Comparison of ENCODE assay signal across 30 cellular contexts in the genomic region with DNA sequence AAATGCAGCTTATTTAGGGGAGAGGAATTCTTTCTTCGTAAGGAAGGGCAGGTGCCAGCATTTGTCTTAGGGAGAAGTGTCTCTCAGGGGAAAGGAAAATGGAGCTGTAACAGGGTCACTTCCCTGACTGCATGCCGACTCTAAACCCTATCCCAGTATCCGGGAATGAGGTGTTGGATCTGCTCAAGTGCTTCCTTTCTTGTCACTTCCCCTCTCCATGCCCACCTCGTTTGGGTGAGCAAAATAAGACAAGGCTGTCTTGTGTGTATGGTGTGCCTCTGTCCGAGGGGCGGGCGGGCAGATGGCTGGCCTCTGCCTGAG.
"Had no signal": no experiment of that assay in that cellular context is flagged by ENCODE, and none has a peak within 500 bp of the region (broad histone marks: within the 10 kb centered on the region; RNA-seq: fewer than 3 reads in every experiment).

No MANE protein-coding gene starts in this region.

- H3K36me3 ChIP-seq: upper lobe of left lung had no signal

- H3K9me3 Mint-ChIP-seq: activated CD4-positive, alpha-beta T cell treated with anti-CD3 and anti-CD28 coated beads, Interleukin-2, amount 10 ng/mL, durations not matched to agents 7 days and 5 days; activated CD8-positive, alpha-beta T cell treated with anti-CD3 and anti-CD28 coated beads for 36 hours; activated naive CD8-positive, alpha-beta T cell treated with anti-CD3 and anti-CD28 coated beads, Interleukin-2, amount 50 U/mL, for 24 hours; activated T-cell treated with anti-CD3 and anti-CD28 coated beads, Interleukin-2, amount 50 U/mL, for 4 hours; activated T-helper 17 cell treated with anti-CD3 and anti-CD28 coated beads, Interleukin-2, amount 50 U/mL, for 72 hours; dendritic cell treated with granulocyte-macrophage colony-stimulating factor and Interleukin-4, amounts not matched to agents 40 ng/mL and 50 ng/mL, for 4 days; endodermal cell; immature natural killer cell; naive thymus-derived CD8-positive, alpha-beta T cell; T-helper 1 cell treated with Interleukin-12 subunit alpha and Interleukin-12 subunit beta and Interleukin-4 antibody, amounts not matched to agents 30 μg/mL and 1 μg/mL, for 36 hours had no signal

- ATAC-seq: activated CD8-positive, alpha-beta T cell treated with anti-CD3 and anti-CD28 coated beads for 36 hours; activated naive CD8-positive, alpha-beta T cell treated with anti-CD3 and anti-CD28 coated beads, Interleukin-2, amount 50 U/mL, for 24 hours; activated T-cell treated with anti-CD3 and anti-CD28 coated beads, Interleukin-2, amount 50 U/mL, for 4 hours; activated T-helper 17 cell treated with anti-CD3 and anti-CD28 coated beads, Interleukin-2, amount 50 U/mL, for 72 hours; esophagus mucosa; naive thymus-derived CD8-positive, alpha-beta T cell; sciatic nerve; stimulated activated naive CD8-positive, alpha-beta T cell treated with anti-CD3 and anti-CD28 coated beads, Interleukin-15, Interleukin-2, amounts not matched to agents 100 U/mL and 50 U/mL, for 24 hours had no signal

- H3K4me1 ChIP-seq: upper lobe of left lung, vagina had no signal

- H3K4me3 Mint-ChIP-seq: activated CD4-positive, alpha-beta T cell treated with anti-CD3 and anti-CD28 coated beads, Interleukin-2, amount 10 ng/mL, durations not matched to agents 7 days and 5 days; activated CD8-positive, alpha-beta T cell treated with anti-CD3 and anti-CD28 coated beads for 36 hours; activated naive CD8-positive, alpha-beta T cell treated with anti-CD3 and anti-CD28 coated beads, Interleukin-2, amount 50 U/mL, for 24 hours; activated T-cell treated with anti-CD3 and anti-CD28 coated beads, Interleukin-2, amount 50 U/mL, for 4 hours; activated T-helper 17 cell treated with anti-CD3 and anti-CD28 coated beads, Interleukin-2, amount 50 U/mL, for 72 hours; dendritic cell treated with granulocyte-macrophage colony-stimulating factor and Interleukin-4, amounts not matched to agents 40 ng/mL and 50 ng/mL, for 4 days; endodermal cell; immature natural killer cell; naive thymus-derived CD8-positive, alpha-beta T cell; T-helper 1 cell treated with Interleukin-12 subunit alpha and Interleukin-12 subunit beta and Interleukin-4 antibody, amounts not matched to agents 30 μg/mL and 1 μg/mL, for 36 hours had no signal

- H3K27me3 Mint-ChIP-seq: activated CD4-positive, alpha-beta T cell treated with anti-CD3 and anti-CD28 coated beads, Interleukin-2, amount 10 ng/mL, durations not matched to agents 7 days and 5 days; activated CD8-positive, alpha-beta T cell treated with anti-CD3 and anti-CD28 coated beads for 36 hours; activated naive CD8-positive, alpha-beta T cell treated with anti-CD3 and anti-CD28 coated beads, Interleukin-2, amount 50 U/mL, for 24 hours; activated T-helper 17 cell treated with anti-CD3 and anti-CD28 coated beads, Interleukin-2, amount 50 U/mL, for 72 hours; dendritic cell treated with granulocyte-macrophage colony-stimulating factor and Interleukin-4, amounts not matched to agents 40 ng/mL and 50 ng/mL, for 4 days; naive thymus-derived CD8-positive, alpha-beta T cell had no signal

- H3K4me1 Mint-ChIP-seq: activated CD4-positive, alpha-beta T cell treated with anti-CD3 and anti-CD28 coated beads, Interleukin-2, amount 10 ng/mL, durations not matched to agents 7 days and 5 days; activated naive CD8-positive, alpha-beta T cell treated with anti-CD3 and anti-CD28 coated beads, Interleukin-2, amount 50 U/mL, for 24 hours; activated T-helper 17 cell treated with anti-CD3 and anti-CD28 coated beads, Interleukin-2, amount 50 U/mL, for 72 hours; immature natural killer cell; naive thymus-derived CD8-positive, alpha-beta T cell had no signal

- DNase-seq: activated CD4-positive, alpha-beta T cell treated with anti-CD3 and anti-CD28 coated beads, Interleukin-2, amount 10 ng/mL, durations not matched to agents 7 days and 5 days; activated CD4-positive, CD25-positive, alpha-beta regulatory T cell treated with anti-CD3 and anti-CD28 coated beads, Interleukin-2, amount 50 U/mL, for 72 hours; activated CD8-positive, alpha-beta T cell treated with anti-CD3 and anti-CD28 coated beads for 36 hours; activated gamma-delta T cell treated with Interleukin-2 at 50 U/mL for 16 hours; activated naive CD4-positive, alpha-beta T cell treated with anti-CD3 and anti-CD28 coated beads, Interleukin-2, amount 50 U/mL, for 16 hours; activated naive CD8-positive, alpha-beta T cell treated with anti-CD3 and anti-CD28 coated beads, Interleukin-2, amount 50 U/mL, for 24 hours; activated T-cell treated with anti-CD3 and anti-CD28 coated beads, Interleukin-2, amount 50 U/mL, for 4 hours; amygdala; central memory CD4-positive, alpha-beta T cell; endodermal cell; foreskin fibroblast; head of caudate nucleus; hypothalamus; immature natural killer cell; left colon; mammary epithelial cell; naive thymus-derived CD8-positive, alpha-beta T cell; stimulated activated CD4-positive, alpha-beta T cell treated with anti-CD3 and anti-CD28 coated beads, Interleukin-12 subunit alpha, Interleukin-12 subunit beta, amount 100 ng/mL, for 4 hours; stimulated activated CD4-positive, alpha-beta T cell treated with anti-CD3 and anti-CD28 coated beads, Interleukin-4, amount 100 ng/mL, for 1 hour; stimulated activated naive CD8-positive, alpha-beta T cell treated with anti-CD3 and anti-CD28 coated beads, Interleukin-15, Interleukin-2, amounts not matched to agents 100 U/mL and 50 U/mL, for 24 hours; T-helper 9 cell had no signal

- H3K27me3 ChIP-seq: upper lobe of left lung, vagina had no signal

- H3K4me3 ChIP-seq: skin epidermis, thoracic aorta, upper lobe of left lung, vagina had no signal

- H3K36me3 Mint-ChIP-seq: immature natural killer cell; naive thymus-derived CD8-positive, alpha-beta T cell had no signal

- H3K27ac ChIP-seq: skin epidermis, thoracic aorta, upper lobe of left lung, vagina had no signal

- H3K27ac Mint-ChIP-seq: activated CD4-positive, alpha-beta T cell treated with anti-CD3 and anti-CD28 coated beads, Interleukin-2, amount 10 ng/mL, durations not matched to agents 7 days and 5 days; activated CD8-positive, alpha-beta T cell treated with anti-CD3 and anti-CD28 coated beads for 36 hours; activated naive CD8-positive, alpha-beta T cell treated with anti-CD3 and anti-CD28 coated beads, Interleukin-2, amount 50 U/mL, for 24 hours; activated T-helper 17 cell treated with anti-CD3 and anti-CD28 coated beads, Interleukin-2, amount 50 U/mL, for 72 hours; dendritic cell treated with granulocyte-macrophage colony-stimulating factor and Interleukin-4, amounts not matched to agents 40 ng/mL and 50 ng/mL, for 4 days; endodermal cell; immature natural killer cell; naive thymus-derived CD8-positive, alpha-beta T cell; T-helper 1 cell treated with Interleukin-12 subunit alpha and Interleukin-12 subunit beta and Interleukin-4 antibody, amounts not matched to agents 30 μg/mL and 1 μg/mL, for 36 hours had no signal

- H3K9me3 ChIP-seq: thoracic aorta, upper lobe of left lung, vagina had no signal
